1 cellular context compared by ENCODE assay signal in the genomic region with DNA sequence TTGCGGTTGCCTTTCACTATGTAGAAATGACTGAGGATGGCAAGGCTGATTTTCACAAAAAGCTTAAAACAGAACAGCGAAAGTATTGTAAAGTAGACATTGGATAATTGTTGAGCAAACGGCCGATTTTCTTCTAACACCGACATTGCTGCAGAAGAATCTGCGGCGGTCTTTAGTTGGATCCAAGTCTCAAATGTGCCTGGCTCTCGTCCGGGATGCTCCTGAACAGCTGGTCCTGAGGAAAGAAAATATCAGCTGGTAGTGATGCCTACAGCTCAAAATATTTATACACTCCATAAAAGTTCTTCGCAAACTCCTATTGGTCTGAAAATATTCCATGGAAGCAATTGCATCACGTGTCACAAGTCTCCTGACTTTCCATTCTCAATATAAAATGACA.
TF ChIP-seq lines count a peak whose summit lies in the region.

A gene with protein sequence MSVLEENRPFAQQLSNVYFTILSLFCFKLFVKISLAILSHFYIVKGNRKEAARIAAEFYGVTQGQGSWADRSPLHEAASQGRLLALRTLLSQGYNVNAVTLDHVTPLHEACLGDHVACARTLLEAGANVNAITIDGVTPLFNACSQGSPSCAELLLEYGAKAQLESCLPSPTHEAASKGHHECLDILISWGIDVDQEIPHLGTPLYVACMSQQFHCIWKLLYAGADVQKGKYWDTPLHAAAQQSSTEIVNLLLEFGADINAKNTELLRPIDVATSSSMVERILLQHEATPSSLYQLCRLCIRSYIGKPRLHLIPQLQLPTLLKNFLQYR (minus strand): TSS at position 260 of the 400 bp plus-strand sequence. CDS start 114 bp downstream, at position 146.

TF ChIP-seq in HCT116, 20 proteins besides CTCF, POLR2A, EP300 and RAD21:
- TF ChIP-seq, protein P1, sequence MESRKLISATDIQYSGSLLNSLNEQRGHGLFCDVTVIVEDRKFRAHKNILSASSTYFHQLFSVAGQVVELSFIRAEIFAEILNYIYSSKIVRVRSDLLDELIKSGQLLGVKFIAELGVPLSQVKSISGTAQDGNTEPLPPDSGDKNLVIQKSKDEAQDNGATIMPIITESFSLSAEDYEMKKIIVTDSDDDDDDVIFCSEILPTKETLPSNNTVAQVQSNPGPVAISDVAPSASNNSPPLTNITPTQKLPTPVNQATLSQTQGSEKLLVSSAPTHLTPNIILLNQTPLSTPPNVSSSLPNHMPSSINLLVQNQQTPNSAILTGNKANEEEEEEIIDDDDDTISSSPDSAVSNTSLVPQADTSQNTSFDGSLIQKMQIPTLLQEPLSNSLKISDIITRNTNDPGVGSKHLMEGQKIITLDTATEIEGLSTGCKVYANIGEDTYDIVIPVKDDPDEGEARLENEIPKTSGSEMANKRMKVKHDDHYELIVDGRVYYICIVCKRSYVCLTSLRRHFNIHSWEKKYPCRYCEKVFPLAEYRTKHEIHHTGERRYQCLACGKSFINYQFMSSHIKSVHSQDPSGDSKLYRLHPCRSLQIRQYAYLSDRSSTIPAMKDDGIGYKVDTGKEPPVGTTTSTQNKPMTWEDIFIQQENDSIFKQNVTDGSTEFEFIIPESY (IDR thresholded peaks at IDR 0.05; ENCODE audit: extremely low read depth, insufficient replicate concordance, low read length), result no peak
- no peak for TF ChIP-seq SRF (IDR thresholded peaks at IDR 0.05; ENCODE audit: low read depth)
- no peak for TF ChIP-seq POLR2AphosphoS5 (IDR thresholded peaks at IDR 0.05; ENCODE audit: low read depth, low read length)
- TF ChIP-seq, protein P2, sequence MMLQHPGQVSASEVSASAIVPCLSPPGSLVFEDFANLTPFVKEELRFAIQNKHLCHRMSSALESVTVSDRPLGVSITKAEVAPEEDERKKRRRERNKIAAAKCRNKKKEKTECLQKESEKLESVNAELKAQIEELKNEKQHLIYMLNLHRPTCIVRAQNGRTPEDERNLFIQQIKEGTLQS (IDR thresholded peaks at IDR 0.05), result no peak
- no peak for TF ChIP-seq JUND (IDR thresholded peaks at IDR 0.05)
- TF ChIP-seq FOSL1 (IDR thresholded peaks at IDR 0.05; ENCODE audit: low read depth), result no peak
- TF ChIP-seq YY1 (IDR thresholded peaks at IDR 0.05; ENCODE audit: extremely low read depth, insufficient replicate concordance, low read depth, low read length), result no peak
- no peak for TF ChIP-seq TCF7L2 (IDR thresholded peaks at IDR 0.05; ENCODE audit: borderline replicate concordance, extremely low read depth, insufficient read depth, insufficient read length)
- TF ChIP-seq, protein P3, sequence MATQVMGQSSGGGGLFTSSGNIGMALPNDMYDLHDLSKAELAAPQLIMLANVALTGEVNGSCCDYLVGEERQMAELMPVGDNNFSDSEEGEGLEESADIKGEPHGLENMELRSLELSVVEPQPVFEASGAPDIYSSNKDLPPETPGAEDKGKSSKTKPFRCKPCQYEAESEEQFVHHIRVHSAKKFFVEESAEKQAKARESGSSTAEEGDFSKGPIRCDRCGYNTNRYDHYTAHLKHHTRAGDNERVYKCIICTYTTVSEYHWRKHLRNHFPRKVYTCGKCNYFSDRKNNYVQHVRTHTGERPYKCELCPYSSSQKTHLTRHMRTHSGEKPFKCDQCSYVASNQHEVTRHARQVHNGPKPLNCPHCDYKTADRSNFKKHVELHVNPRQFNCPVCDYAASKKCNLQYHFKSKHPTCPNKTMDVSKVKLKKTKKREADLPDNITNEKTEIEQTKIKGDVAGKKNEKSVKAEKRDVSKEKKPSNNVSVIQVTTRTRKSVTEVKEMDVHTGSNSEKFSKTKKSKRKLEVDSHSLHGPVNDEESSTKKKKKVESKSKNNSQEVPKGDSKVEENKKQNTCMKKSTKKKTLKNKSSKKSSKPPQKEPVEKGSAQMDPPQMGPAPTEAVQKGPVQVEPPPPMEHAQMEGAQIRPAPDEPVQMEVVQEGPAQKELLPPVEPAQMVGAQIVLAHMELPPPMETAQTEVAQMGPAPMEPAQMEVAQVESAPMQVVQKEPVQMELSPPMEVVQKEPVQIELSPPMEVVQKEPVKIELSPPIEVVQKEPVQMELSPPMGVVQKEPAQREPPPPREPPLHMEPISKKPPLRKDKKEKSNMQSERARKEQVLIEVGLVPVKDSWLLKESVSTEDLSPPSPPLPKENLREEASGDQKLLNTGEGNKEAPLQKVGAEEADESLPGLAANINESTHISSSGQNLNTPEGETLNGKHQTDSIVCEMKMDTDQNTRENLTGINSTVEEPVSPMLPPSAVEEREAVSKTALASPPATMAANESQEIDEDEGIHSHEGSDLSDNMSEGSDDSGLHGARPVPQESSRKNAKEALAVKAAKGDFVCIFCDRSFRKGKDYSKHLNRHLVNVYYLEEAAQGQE (IDR thresholded peaks at IDR 0.05; ENCODE audit: low read depth), result no peak
- no peak for TF ChIP-seq CEBPB (IDR thresholded peaks at IDR 0.05; ENCODE audit: low read depth)
- TF ChIP-seq, protein P4, sequence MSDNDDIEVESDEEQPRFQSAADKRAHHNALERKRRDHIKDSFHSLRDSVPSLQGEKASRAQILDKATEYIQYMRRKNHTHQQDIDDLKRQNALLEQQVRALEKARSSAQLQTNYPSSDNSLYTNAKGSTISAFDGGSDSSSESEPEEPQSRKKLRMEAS (IDR thresholded peaks at IDR 0.05), result no peak
- no peak for TF ChIP-seq EZH2phosphoT487 (IDR thresholded peaks at IDR 0.05; ENCODE audit: borderline replicate concordance)
